Comparison of ENCODE assay signal across 1 cellular context in genomic region chr5:81851481-81852178, GRCh38.
A peak's percentile ranks its signal among the peaks of the same experiment; 100 is the strongest.
TF ChIP-seq lines count a peak whose summit lies in the region.

No MANE protein-coding gene starts in this region.

TF ChIP-seq in HepG2, 621 proteins besides CTCF, POLR2A, EP300 and RAD21 (continued from another document and continues in another):
- TF ChIP-seq ATF7-NPFF (CRISPR knock-in tag; IDR thresholded peaks at IDR 0.05; ENCODE audit: low read depth): no peak
- TF ChIP-seq ZNF136 (CRISPR knock-in tag; IDR thresholded peaks at IDR 0.05; ENCODE audit: low read depth): no peak
- TF ChIP-seq ZNF225 (CRISPR knock-in tag; IDR thresholded peaks at IDR 0.05): no peak
- TF ChIP-seq DNMT1 (CRISPR knock-in tag; IDR thresholded peaks at IDR 0.05): no peak
- no peak for TF ChIP-seq GMEB1 (CRISPR knock-in tag; IDR thresholded peaks at IDR 0.05; ENCODE audit: borderline replicate concordance)
- TF ChIP-seq AFF4 (CRISPR knock-in tag; IDR thresholded peaks at IDR 0.05): no peak
- no peak for TF ChIP-seq PITX1 (CRISPR knock-in tag; IDR thresholded peaks at IDR 0.05)
- TF ChIP-seq AGO1 (IDR thresholded peaks at IDR 0.05; ENCODE audit: low read depth, low read length, poor library complexity, severe bottlenecking): no peak
- no peak for TF ChIP-seq NFKBIZ (CRISPR knock-in tag; IDR thresholded peaks at IDR 0.05)
- TF ChIP-seq ZNF484 (CRISPR knock-in tag; IDR thresholded peaks at IDR 0.05; ENCODE audit: borderline replicate concordance, low read depth): no peak
- peak; percentile 27; the same call in 1 of the 2 replicates for TF ChIP-seq ARID4A (CRISPR knock-in tag; IDR thresholded peaks at IDR 0.05; ENCODE audit: borderline replicate concordance)
- TF ChIP-seq ZNF530 (CRISPR knock-in tag; IDR thresholded peaks at IDR 0.05; ENCODE audit: low read depth): no peak
- no peak for TF ChIP-seq ZNF329 (CRISPR knock-in tag; IDR thresholded peaks at IDR 0.05; ENCODE audit: low read depth)
- no peak for TF ChIP-seq SMYD3 (CRISPR knock-in tag; IDR thresholded peaks at IDR 0.05)
- TF ChIP-seq ZNF30 (CRISPR knock-in tag; IDR thresholded peaks at IDR 0.05): no peak
- no peak for TF ChIP-seq IRX3 (CRISPR knock-in tag; IDR thresholded peaks at IDR 0.05; ENCODE audit: borderline replicate concordance, low read depth)
- TF ChIP-seq NFE2 (CRISPR knock-in tag; IDR thresholded peaks at IDR 0.05): no peak
- TF ChIP-seq DRAP1 (CRISPR knock-in tag; IDR thresholded peaks at IDR 0.05): no peak
- TF ChIP-seq GTF3A (CRISPR knock-in tag; conservative IDR thresholded peaks at IDR 0.05): no peak
- TF ChIP-seq NAIF1 (CRISPR knock-in tag; IDR thresholded peaks at IDR 0.05; ENCODE audit: borderline replicate concordance): no peak
- TF ChIP-seq ELF1 (CRISPR knock-in tag; IDR thresholded peaks at IDR 0.05): peak; percentile 91
- TF ChIP-seq ZBTB34 (CRISPR knock-in tag; IDR thresholded peaks at IDR 0.05): no peak
- no peak for TF ChIP-seq HIVEP1 (CRISPR knock-in tag; IDR thresholded peaks at IDR 0.05)
- no peak for TF ChIP-seq HOXD1 (CRISPR knock-in tag; IDR thresholded peaks at IDR 0.05)
- TF ChIP-seq HNF1A (IDR thresholded peaks at IDR 0.05; ENCODE audit: low read depth): no peak
- 0 out of 2 replicates have a peak, but pooled peaks have one; percentile 23 for TF ChIP-seq HNF1A (CRISPR knock-in tag; IDR thresholded peaks at IDR 0.05; ENCODE audit: borderline replicate concordance)
- no peak for TF ChIP-seq SP1 (IDR thresholded peaks at IDR 0.05)
- TF ChIP-seq SP1 (CRISPR knock-in tag; IDR thresholded peaks at IDR 0.05): no peak
- no peak for TF ChIP-seq SRF (IDR thresholded peaks at IDR 0.05; ENCODE audit: low read depth, low read length)
- no peak for TF ChIP-seq PATZ1 (CRISPR knock-in tag; IDR thresholded peaks at IDR 0.05)
- no peak for TF ChIP-seq ZNF646 (CRISPR knock-in tag; IDR thresholded peaks at IDR 0.05)
